34 cellular contexts compared by ENCODE assay signal in the genomic region with DNA sequence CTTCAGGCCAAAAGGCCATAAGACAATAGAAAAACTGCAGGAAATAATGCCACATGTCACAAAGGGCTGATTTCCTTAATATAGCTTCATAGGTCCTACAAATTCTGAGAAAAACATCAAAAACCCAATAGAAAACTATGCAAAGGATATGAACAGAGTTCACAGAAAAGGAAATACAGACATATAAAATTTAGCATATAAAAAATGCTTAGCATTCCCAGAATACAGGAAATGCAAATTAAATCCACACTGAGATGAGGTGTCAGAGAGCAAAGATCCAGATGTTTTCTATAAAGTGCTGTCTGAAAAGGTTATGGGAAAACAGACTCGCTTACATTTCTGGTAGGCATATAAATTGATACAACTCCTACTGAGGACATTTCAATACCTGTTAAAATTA. TPM values are rescaled to one million over a fixed set of nuclear protein-coding genes. Genes with fewer than 3 reads are reported as not detected.
"Had no signal": no experiment of that assay in that cellular context is flagged by ENCODE, and none has a peak within 500 bp of the region (broad histone marks: within the 10 kb centered on the region; RNA-seq: fewer than 3 reads in every experiment).

No MANE protein-coding gene starts in this region.

- H3K27me3 ChIP-seq: adrenal gland, body of pancreas, esophagus muscularis mucosa, gastroesophageal sphincter, sigmoid colon, stomach, thyroid gland, upper lobe of left lung, vagina had no signal

- H3K36me3 Mint-ChIP-seq: mesothelial cell of epicardium; naive B cell; stimulated activated memory B cell treated with anti-CD40 and anti-IgM and Interleukin-4, amounts not matched to agents 10 μg/mL and 1 μg/mL and 100 μg/mL, for 72 hours had no signal

- H3K9me3 ChIP-seq: adrenal gland, body of pancreas, esophagus muscularis mucosa, gastroesophageal sphincter, psoas muscle, sigmoid colon, stomach, thyroid gland, upper lobe of left lung, vagina had no signal

- H3K79me2 ChIP-seq: parathyroid adenoma had no signal

- DNase-seq: activated CD4-positive, alpha-beta memory T cell treated with anti-CD3 and anti-CD28 coated beads for 36 hours; activated CD4-positive, CD25-positive, alpha-beta regulatory T cell treated with anti-CD3 and anti-CD28 coated beads, Interleukin-2, amount 50 U/mL, for 72 hours; activated T-cell treated with anti-CD3 and anti-CD28 coated beads, Interleukin-2, amount 50 U/mL, for 48 hours; adrenal gland; aorta; body of pancreas; dermis blood vessel endothelial cell; effector CD4-positive, alpha-beta T cell; head of caudate nucleus; hippocampal formation; kidney; left colon; naive B cell; nucleus accumbens; psoas muscle; sigmoid colon; small intestine; stimulated activated CD4-positive, alpha-beta T cell treated with anti-CD3 and anti-CD28 coated beads, Interleukin-4, amount 100 ng/mL, for 4 hours; stimulated activated CD8-positive, alpha-beta memory T cell treated with anti-CD3 and anti-CD28 coated beads, Interleukin-4, amount 100 ng/mL, for 48 hours; stomach; T-helper 17 cell; T1000; thyroid gland; upper lobe of left lung had no signal

- H3K4me1 Mint-ChIP-seq: naive B cell; neural crest cell; stimulated activated memory B cell treated with anti-CD40 and anti-IgM and Interleukin-4, amounts not matched to agents 10 μg/mL and 1 μg/mL and 100 μg/mL, for 72 hours had no signal

- H3K27me3 Mint-ChIP-seq: activated CD4-positive, alpha-beta memory T cell treated with anti-CD3 and anti-CD28 coated beads for 36 hours; activated CD4-positive, alpha-beta T cell treated with anti-CD3 and anti-CD28 coated beads, Interleukin-2, amount 10 ng/mL, durations not matched to agents 24 days and 14 days; activated naive CD4-positive, alpha-beta T cell treated with anti-CD3 and anti-CD28 coated beads, Interleukin-2, amount 50 U/mL, for 24 hours; naive B cell; stimulated activated memory B cell treated with anti-CD40 and anti-IgM and Interleukin-4, amounts not matched to agents 10 μg/mL and 1 μg/mL and 100 μg/mL, for 72 hours; T-helper 17 cell had no signal

- H3K27ac Mint-ChIP-seq: activated CD4-positive, alpha-beta memory T cell treated with anti-CD3 and anti-CD28 coated beads for 36 hours; activated CD4-positive, alpha-beta T cell treated with anti-CD3 and anti-CD28 coated beads, Interleukin-2, amount 10 ng/mL, durations not matched to agents 24 days and 14 days; activated T-helper 2 cell treated with anti-CD3 and anti-CD28 coated beads, Interferon-gamma antibody, Interleukin-2, Interleukin-4, amounts not matched to agents 10 μg/mL and 5 μg/mL and 100 μg/mL, durations not matched to agents 14 hours and 24 hours and 36 hours; mesothelial cell of epicardium; naive B cell; stimulated activated memory B cell treated with anti-CD40 and anti-IgM and Interleukin-4, amounts not matched to agents 10 μg/mL and 1 μg/mL and 100 μg/mL, for 72 hours; T-helper 17 cell had no signal

- H2AFZ ChIP-seq: parathyroid adenoma had no signal

- H3K36me3 ChIP-seq: adrenal gland, esophagus muscularis mucosa, gastroesophageal sphincter, sigmoid colon, stomach, thyroid gland, upper lobe of left lung, vagina had no signal

- H3K4me3 ChIP-seq: adrenal gland, body of pancreas, esophagus muscularis mucosa, gastroesophageal sphincter, psoas muscle, sigmoid colon, stomach, thyroid gland, upper lobe of left lung, vagina had no signal

- H3K4me3 Mint-ChIP-seq: activated CD4-positive, alpha-beta memory T cell treated with anti-CD3 and anti-CD28 coated beads for 36 hours; activated CD4-positive, alpha-beta T cell treated with anti-CD3 and anti-CD28 coated beads, Interleukin-2, amount 10 ng/mL, durations not matched to agents 24 days and 14 days; activated naive CD4-positive, alpha-beta T cell treated with anti-CD3 and anti-CD28 coated beads, Interleukin-2, amount 50 U/mL, for 24 hours; mesothelial cell of epicardium; naive B cell; neural crest cell; stimulated activated memory B cell treated with anti-CD40 and anti-IgM and Interleukin-4, amounts not matched to agents 10 μg/mL and 1 μg/mL and 100 μg/mL, for 72 hours; T-helper 17 cell had no signal

- H3K9me3 Mint-ChIP-seq: activated CD4-positive, alpha-beta memory T cell treated with anti-CD3 and anti-CD28 coated beads for 36 hours; activated CD4-positive, alpha-beta T cell treated with anti-CD3 and anti-CD28 coated beads, Interleukin-2, amount 10 ng/mL, durations not matched to agents 24 days and 14 days; activated naive CD4-positive, alpha-beta T cell treated with anti-CD3 and anti-CD28 coated beads, Interleukin-2, amount 50 U/mL, for 24 hours; activated T-helper 2 cell treated with anti-CD3 and anti-CD28 coated beads, Interferon-gamma antibody, Interleukin-2, Interleukin-4, amounts not matched to agents 10 μg/mL and 5 μg/mL and 100 μg/mL, durations not matched to agents 14 hours and 24 hours and 36 hours; mesothelial cell of epicardium; naive B cell; neural crest cell; stimulated activated memory B cell treated with anti-CD40 and anti-IgM and Interleukin-4, amounts not matched to agents 10 μg/mL and 1 μg/mL and 100 μg/mL, for 72 hours had no signal

- H3K9ac ChIP-seq: parathyroid adenoma had no signal

- H3K4me1 ChIP-seq: adrenal gland, body of pancreas, esophagus muscularis mucosa, gastroesophageal sphincter, parathyroid adenoma, psoas muscle, sigmoid colon, stomach, thyroid gland, upper lobe of left lung, vagina had no signal

- H3K27ac ChIP-seq: adrenal gland, body of pancreas, esophagus muscularis mucosa, gastroesophageal sphincter, parathyroid adenoma, psoas muscle, sigmoid colon, stomach, thyroid gland, upper lobe of left lung, vagina had no signal

- ATAC-seq: body of pancreas; gastroesophageal sphincter; left colon; psoas muscle; stimulated activated memory B cell treated with anti-CD40 and anti-IgM and Interleukin-4, amounts not matched to agents 10 μg/mL and 1 μg/mL and 100 μg/mL, for 72 hours; T-helper 17 cell had no signal

RNA-seq across cellular contexts. Expression of a gene that starts 33.8 kb away (rescaled TPM):
- total RNA-seq: neural crest cell had no signal
